In the genomic region with DNA sequence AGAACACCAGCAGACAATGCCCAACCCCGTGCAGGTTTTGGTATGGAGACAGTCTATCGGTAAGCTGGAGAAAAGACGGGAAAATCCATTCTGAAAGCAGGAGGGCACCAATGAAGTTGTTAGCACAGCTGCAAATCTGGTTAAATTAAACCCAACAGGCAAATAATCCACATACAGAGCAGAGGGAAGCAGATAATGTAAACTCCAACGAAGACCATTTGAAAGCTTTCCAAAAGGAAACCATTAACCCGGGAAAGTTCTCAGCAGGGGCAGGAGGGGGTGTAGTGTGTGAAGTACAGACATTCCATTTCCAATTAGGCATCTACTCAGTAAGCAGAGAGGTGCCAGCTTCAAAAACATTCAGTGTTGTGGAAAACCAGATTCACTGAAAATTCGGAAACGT, we compare ENCODE assay signal across 1 cellular context.
TF ChIP-seq lines count a peak whose summit lies in the region.

No MANE protein-coding gene starts in this region.

TF ChIP-seq in HEK293, 187 proteins besides CTCF, POLR2A, EP300 and RAD21 (continued from another document):
- TF ChIP-seq ZNF707 (tag by site-specific recombination; IDR thresholded peaks at IDR 0.05) (no peak), ZNF692 (tag by site-specific recombination; IDR thresholded peaks at IDR 0.05) (no peak), ZNF132 (tag by site-specific recombination; IDR thresholded peaks at IDR 0.05; ENCODE audit: borderline replicate concordance) (no peak), GLIS1 (tag by site-specific recombination; IDR thresholded peaks at IDR 0.05) (peak; percentile 46; the same call in 1 of the 2 replicates), SP3 (tag by site-specific recombination; IDR thresholded peaks at IDR 0.05) (no peak), ZNF114 (tag by site-specific recombination; IDR thresholded peaks at IDR 0.05) (no peak), PRDM10 (tag by site-specific recombination; IDR thresholded peaks at IDR 0.05) (peak; percentile 66)
